Comparison of ENCODE assay signal across 8 cellular contexts in the genomic region with DNA sequence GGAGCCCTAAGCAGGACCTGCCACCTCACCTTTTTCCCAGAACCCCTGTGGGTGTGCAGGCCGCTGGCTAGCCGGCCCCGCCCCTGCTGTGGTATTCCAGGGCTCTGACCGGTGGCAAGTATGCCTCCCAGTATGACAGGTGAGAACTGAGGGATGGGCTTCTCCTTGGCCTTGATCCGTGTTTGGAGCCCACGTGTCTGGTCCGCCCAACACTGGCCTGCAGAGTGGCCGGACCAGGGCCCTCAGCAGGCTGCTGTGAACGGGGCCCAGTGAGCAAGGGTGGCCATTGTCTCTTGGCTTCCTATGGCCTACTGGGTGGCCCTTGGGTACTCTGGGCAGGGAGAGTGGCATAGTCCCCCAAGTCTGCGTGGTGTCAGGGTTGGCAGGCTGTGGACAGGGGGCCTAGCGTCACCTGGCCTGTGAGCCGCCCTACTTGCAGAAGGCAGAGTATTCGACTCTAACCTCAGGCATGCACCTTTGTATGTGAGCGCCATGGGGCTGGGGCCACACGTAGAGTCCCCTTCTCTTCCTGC. TPM values are rescaled to one million over a fixed set of nuclear protein-coding genes. Genes with fewer than 3 reads are reported as not detected.
A peak's percentile ranks its signal among the peaks of the same experiment; 100 is the strongest.
DNase-seq lines count a peak whose midpoint lies in the region; ATAC-seq lines count a peak whose summit lies in the region.

No MANE protein-coding gene starts in this region.

- H3K9me3 ChIP-seq in subcutaneous abdominal adipose tissue (ENCODE audit: control insufficient read depth in 5 of 5, low read length in 5 of 5), result no peaks in the 10 kb centered on the region

- peak overlapping the region in 4 of 5 donors; percentile 65 to 79 (median 74) for H3K4me3 ChIP-seq in subcutaneous abdominal adipose tissue (ENCODE audit: low read depth in 1 of 5, low read length in 5 of 5)

- H3K27me3 Mint-ChIP-seq in activated CD4-positive, alpha-beta T cell treated with anti-CD3 and anti-CD28 coated beads, Interleukin-2, amount 10 ng/mL, durations not matched to agents 24 days and 14 days, result no peaks in the 10 kb centered on the region
- no peaks in the 10 kb centered on the region for H3K27me3 Mint-ChIP-seq in activated T-cell treated with anti-CD3 and anti-CD28 coated beads, Interleukin-2, amount 50 U/mL, for 4 hours (ENCODE audit: low read depth)
- peaks cover 15 to 31% (median 18%) of the 10 kb centered on the region in 3 donors for H3K27me3 Mint-ChIP-seq in immature natural killer cell (ENCODE audit: low read depth in 3 of 3)

- H3K36me3 ChIP-seq in subcutaneous abdominal adipose tissue (ENCODE audit: control insufficient read depth in 5 of 5, insufficient read depth in 5 of 5, low read length in 5 of 5), result peaks cover 0 to 37% (median 29%) of the 10 kb centered on the region in 5 donors

- H3K27ac ChIP-seq in subcutaneous abdominal adipose tissue (ENCODE audit: low read depth, low read length), result no peak overlapping the region

- H3K36me3 Mint-ChIP-seq in activated CD4-positive, alpha-beta T cell treated with anti-CD3 and anti-CD28 coated beads, Interleukin-2, amount 10 ng/mL, durations not matched to agents 24 days and 14 days (ENCODE audit: low read depth), result peaks cover 12% of the 10 kb centered on the region
- H3K36me3 Mint-ChIP-seq in activated T-cell treated with anti-CD3 and anti-CD28 coated beads, Interleukin-2, amount 50 U/mL, for 4 hours (ENCODE audit: insufficient read depth), result peaks cover 3% of the 10 kb centered on the region
- H3K36me3 Mint-ChIP-seq in immature natural killer cell, result peaks cover 0 to under 1% (median 0%) of the 10 kb centered on the region in 3 donors

- no peak overlapping the region for H3K27ac Mint-ChIP-seq in activated CD4-positive, alpha-beta T cell treated with anti-CD3 and anti-CD28 coated beads, Interleukin-2, amount 10 ng/mL, durations not matched to agents 24 days and 14 days
- H3K27ac Mint-ChIP-seq in immature natural killer cell, result peak overlapping the region in 5 of 6 donors; percentile 63 to 92 (median 81)

- peak overlapping the region; percentile 85 for H3K4me3 Mint-ChIP-seq in activated CD4-positive, alpha-beta T cell treated with anti-CD3 and anti-CD28 coated beads, Interleukin-2, amount 10 ng/mL, durations not matched to agents 24 days and 14 days
- peak overlapping the region; percentile 79 for H3K4me3 Mint-ChIP-seq in activated T-cell treated with anti-CD3 and anti-CD28 coated beads, Interleukin-2, amount 50 U/mL, for 4 hours
- H3K4me3 Mint-ChIP-seq in immature natural killer cell, result peak overlapping the region; percentile 86 to 91 (median 90)

- intact Hi-C loops in activated CD4-positive, alpha-beta T cell treated with anti-CD3 and anti-CD28 coated beads, Interleukin-2, amount 10 ng/mL, durations not matched to agents 24 days and 14 days (cut with micrococcal nuclease), result loop anchor here (1.0 to 10.0 kb wide), 5 partner anchors 8 to 1315 kb away; a partner anchor contains a TSS

- no peak for ATAC-seq in activated T-cell treated with anti-CD3 and anti-CD28 coated beads, Interleukin-2, amount 50 U/mL, for 4 hours
- ATAC-seq in GM18502 (IDR thresholded peaks at IDR 0.05; ENCODE audit: poor library complexity, unreplicated experiment) (no peak), GM19324 (IDR thresholded peaks at IDR 0.05; ENCODE audit: low FRiP score, unreplicated experiment) (no peak)

- no peaks in the 10 kb centered on the region for H3K27me3 ChIP-seq in subcutaneous abdominal adipose tissue (ENCODE audit: control insufficient read depth in 5 of 5, insufficient read depth in 4 of 5, low read length in 5 of 5)

- peaks cover 34% of the 10 kb centered on the region for H3K4me1 Mint-ChIP-seq in activated CD4-positive, alpha-beta T cell treated with anti-CD3 and anti-CD28 coated beads, Interleukin-2, amount 10 ng/mL, durations not matched to agents 24 days and 14 days
- H3K4me1 Mint-ChIP-seq in activated T-cell treated with anti-CD3 and anti-CD28 coated beads, Interleukin-2, amount 50 U/mL, for 4 hours (ENCODE audit: low read depth), result peaks cover 47% of the 10 kb centered on the region
- peaks cover 53 to 57% of the 10 kb centered on the region in 2 donors for H3K4me1 Mint-ChIP-seq in immature natural killer cell

- no peak for DNase-seq in activated CD4-positive, alpha-beta T cell treated with anti-CD3 and anti-CD28 coated beads, Interleukin-2, amount 10 ng/mL, durations not matched to agents 24 days and 14 days
- no peak for DNase-seq in activated CD4-positive, alpha-beta T cell treated with anti-CD3 and anti-CD28 coated beads, Interleukin-2, amount 50 U/mL, for 1 hour
- no peak for DNase-seq in activated T-cell treated with anti-CD3 and anti-CD28 coated beads, Interleukin-2, amount 50 U/mL, for 4 hours
- DNase-seq in immature natural killer cell, result no peak
- DNase-seq in NCI-H2029 treated with DMSO at 0.1 percent for 48 hours (lab: John Stamatoyannopoulos, UW), result no peak

- no peaks in the 10 kb centered on the region for H3K9me3 Mint-ChIP-seq in activated CD4-positive, alpha-beta T cell treated with anti-CD3 and anti-CD28 coated beads, Interleukin-2, amount 10 ng/mL, durations not matched to agents 24 days and 14 days
- H3K9me3 Mint-ChIP-seq in activated T-cell treated with anti-CD3 and anti-CD28 coated beads, Interleukin-2, amount 50 U/mL, for 4 hours, result no peaks in the 10 kb centered on the region
- H3K9me3 Mint-ChIP-seq in immature natural killer cell, result no peaks in the 10 kb centered on the region

- H3K4me1 ChIP-seq in subcutaneous abdominal adipose tissue (ENCODE audit: control insufficient read depth in 5 of 5, insufficient read depth in 5 of 5, low read length in 5 of 5), result peaks cover 8 to 58% (median 53%) of the 10 kb centered on the region in 5 donors

- peak overlapping the region in 1 of 5 donors; percentile 57 for H3K9ac ChIP-seq in subcutaneous abdominal adipose tissue (ENCODE audit: low read length in 5 of 5)

RNA-seq across cellular contexts. Expression of a gene that starts 1.8 kb away (rescaled TPM):
- total RNA-seq in activated CD4-positive, alpha-beta T cell treated with anti-CD3 and anti-CD28 coated beads, Interleukin-2, amount 10 ng/mL, durations not matched to agents 24 days and 14 days, result 59.1 and 60.7 TPM in 2 replicates
- total RNA-seq in activated T-cell treated with anti-CD3 and anti-CD28 coated beads, Interleukin-2, amount 50 U/mL, for 4 hours, result 10 to 100 TPM; 40.9 to 46.0 (median 42.9) TPM
- polyA plus RNA-seq in immature natural killer cell, result 10 to 100 TPM; 46.5 to 51.4 (median 49.9) TPM

RNA-seq across cellular contexts. Expression of a gene that starts 9.9 kb away (rescaled TPM):
- 6.3 and 7.9 TPM in 2 replicates for total RNA-seq in activated CD4-positive, alpha-beta T cell treated with anti-CD3 and anti-CD28 coated beads, Interleukin-2, amount 10 ng/mL, durations not matched to agents 24 days and 14 days
- 1 to 10 TPM; 5.7 to 6.1 (median 5.9) TPM for total RNA-seq in activated T-cell treated with anti-CD3 and anti-CD28 coated beads, Interleukin-2, amount 50 U/mL, for 4 hours
- polyA plus RNA-seq in immature natural killer cell, result 10 to 100 TPM; 13.7 to 27.4 (median 27.4) TPM

RNA-seq across cellular contexts. Expression of a gene that starts 12.3 kb away (rescaled TPM):
- total RNA-seq in activated CD4-positive, alpha-beta T cell treated with anti-CD3 and anti-CD28 coated beads, Interleukin-2, amount 10 ng/mL, durations not matched to agents 24 days and 14 days, result 24.8 and 26.7 TPM in 2 replicates
- total RNA-seq in activated T-cell treated with anti-CD3 and anti-CD28 coated beads, Interleukin-2, amount 50 U/mL, for 4 hours, result 10 to 100 TPM; 15.7 to 17.2 (median 15.8) TPM
- polyA plus RNA-seq in immature natural killer cell, result 10 to 100 TPM in 1 of 3 donors, 1 to 10 TPM in 2; 5.6 to 12.4 (median 7.3) TPM

RNA-seq across cellular contexts. Expression of a gene that starts 16.5 kb away (rescaled TPM):
- 48.4 and 51.9 TPM in 2 replicates for total RNA-seq in activated CD4-positive, alpha-beta T cell treated with anti-CD3 and anti-CD28 coated beads, Interleukin-2, amount 10 ng/mL, durations not matched to agents 24 days and 14 days
- 10 to 100 TPM; 38.2 to 43.4 (median 41.1) TPM for total RNA-seq in activated T-cell treated with anti-CD3 and anti-CD28 coated beads, Interleukin-2, amount 50 U/mL, for 4 hours
- polyA plus RNA-seq in immature natural killer cell, result 10 to 100 TPM in 2 of 3 donors, 1 to 10 TPM in 1; 9.7 to 22.5 (median 11.6) TPM

RNA-seq across cellular contexts. Expression of a gene that starts 55.2 kb away (rescaled TPM):
- 7.1 and 8.7 TPM in 2 replicates for total RNA-seq in activated CD4-positive, alpha-beta T cell treated with anti-CD3 and anti-CD28 coated beads, Interleukin-2, amount 10 ng/mL, durations not matched to agents 24 days and 14 days
- total RNA-seq in activated T-cell treated with anti-CD3 and anti-CD28 coated beads, Interleukin-2, amount 50 U/mL, for 4 hours, result 1 to 10 TPM; 3.0 to 3.5 (median 3.3) TPM
- 1 to 10 TPM in 1 of 3 donors, under 1 TPM in 1, not detected in 1; 0.89 to 1.6 TPM for polyA plus RNA-seq in immature natural killer cell
